8 cellular contexts compared by ENCODE assay signal in genomic region chr6:85641916-85642773, GRCh38. TPM values are rescaled to one million over a fixed set of nuclear protein-coding genes. Genes with fewer than 3 reads are reported as not detected.
DNase-seq lines count a peak whose midpoint lies in the region; ATAC-seq and TF ChIP-seq lines count a peak whose summit lies in the region.

No MANE protein-coding gene starts in this region.

- 0% methylated on average over 41 to 85 of the region's 85 CpGs for WGBS in ovary, 3 donors

- H3K4me3 Mint-ChIP-seq in activated naive CD8-positive, alpha-beta T cell, result peak overlapping the region; percentile 98

- H4K20me1 ChIP-seq in BLaER1 treated with 17β-estradiol and CSF1 and Interleukin-3, amounts not matched to agents 10 nM and 100 nM, result peaks cover 45 to 53% (median 50%) of the 10 kb centered on the region in 11 experiments; a peak in 21 of 22 replicates

- H3K36me3 ChIP-seq in BLaER1 treated with 17β-estradiol and CSF1 and Interleukin-3, amounts not matched to agents 10 nM and 100 nM, result peaks cover 26 to 45% (median 41%) of the 10 kb centered on the region in 11 experiments
- H3K36me3 ChIP-seq in SK-N-MC (ENCODE audit: insufficient read depth, low read length) (peaks cover 45% of the 10 kb centered on the region), ovary (no peaks in the 10 kb centered on the region), thoracic aorta (peaks cover 5% of the 10 kb centered on the region)

- H3K36me3 Mint-ChIP-seq in activated naive CD8-positive, alpha-beta T cell, result peaks cover 35% of the 10 kb centered on the region

- H3K9ac ChIP-seq in BLaER1 treated with 17β-estradiol and CSF1 and Interleukin-3, amounts not matched to agents 10 nM and 100 nM, result peak overlapping the region; percentile 92 to 100 (median 98)
- peak overlapping the region; percentile 100 for H3K9ac ChIP-seq in SK-N-MC (ENCODE audit: insufficient read length)

- H3K27ac Mint-ChIP-seq in activated naive CD8-positive, alpha-beta T cell, result peak overlapping the region; percentile 98

- intact Hi-C loops in head of caudate nucleus (cut with DNase I), result loop anchor here (2.0 kb wide), 1 partner anchor 49 kb away; the partner anchor contains the start of gene SNX14
- intact Hi-C loops in ovary (cut with DNase I), result loop anchor here in 3 of 4 donors (1.0 to 5.0 kb wide), 5 partner anchors 35 to 50 kb away; partner anchors contain the start of gene SNX14 (in 2 of the 3)

- DNase-seq in HT1080 (ENCODE audit: low read depth), result peak; percentile 53
- DNase-seq in SK-N-MC (ENCODE audit: low read depth, low spot score), result no peak
- peak; percentile 31 to 80 (median 60) for DNase-seq in head of caudate nucleus
- peak in 4 of 5 donors; percentile 45 to 71 (median 59) for DNase-seq in ovary
- peak; percentile 16 for DNase-seq in thoracic aorta (ENCODE audit: low spot score)
- no peak for DNase-seq in cerebellar nuclear complex (lab: John Stamatoyannopoulos, UW)

- no peaks in the 10 kb centered on the region for H3K27me3 Mint-ChIP-seq in activated naive CD8-positive, alpha-beta T cell

- H3K4me1 Mint-ChIP-seq in activated naive CD8-positive, alpha-beta T cell (ENCODE audit: low read depth), result peaks cover 51% of the 10 kb centered on the region

- H3K4me3 ChIP-seq in BLaER1 treated with 17β-estradiol and CSF1 and Interleukin-3, amounts not matched to agents 10 nM and 100 nM, result peak overlapping the region; percentile 79 to 98 (median 88)
- peak overlapping the region; percentile 100 for H3K4me3 ChIP-seq in SK-N-MC
- peak overlapping the region; percentile 77 for H3K4me3 ChIP-seq in ovary
- peak overlapping the region; percentile 80 for H3K4me3 ChIP-seq in thoracic aorta

- H3K27ac ChIP-seq in BLaER1 treated with 17β-estradiol and CSF1 and Interleukin-3, amounts not matched to agents 10 nM and 100 nM, result peak overlapping the region; percentile 90 to 99 (median 98)
- H3K27ac ChIP-seq in SK-N-MC (peak overlapping the region; percentile 98), ovary (peak overlapping the region; percentile 93 to 96), thoracic aorta (peak overlapping the region; percentile 99 to 100)

- ATAC-seq in thoracic aorta (ENCODE audit: insufficient number of reproducible peaks, low FRiP score, low read depth), result no peak

- TF ChIP-seq CTCF in ovary (IDR thresholded peaks at IDR 0.05) (no peak), thoracic aorta (IDR thresholded peaks at IDR 0.05) (no peak)

- H3K9me3 ChIP-seq in BLaER1 treated with 17β-estradiol and CSF1 and Interleukin-3, amounts not matched to agents 10 nM and 100 nM (replicated peaks in 1 of 11), result 0 out of 22 replicates have a peak, but pooled peaks cover 0 to 4% (median 0%) of the 10 kb centered on the region in 11 experiments
- H3K9me3 ChIP-seq in SK-N-MC (ENCODE audit: low read depth, low read length) (no peaks in the 10 kb centered on the region), ovary (no peaks in the 10 kb centered on the region), thoracic aorta (no peaks in the 10 kb centered on the region)

- no peaks in the 10 kb centered on the region for H3K27me3 ChIP-seq in BLaER1 treated with 17β-estradiol and CSF1 and Interleukin-3, amounts not matched to agents 10 nM and 100 nM
- H3K27me3 ChIP-seq in ovary, result no peaks in the 10 kb centered on the region
- no peaks in the 10 kb centered on the region for H3K27me3 ChIP-seq in thoracic aorta (replicated peaks; ENCODE audit: insufficient read depth)

- H3K9me3 Mint-ChIP-seq in activated naive CD8-positive, alpha-beta T cell (ENCODE audit: low read depth), result no peaks in the 10 kb centered on the region

- H3K4me2 ChIP-seq in BLaER1 treated with 17β-estradiol and CSF1 and Interleukin-3, amounts not matched to agents 10 nM and 100 nM, result peak overlapping the region in 6 of 11 experiments; percentile 71 to 82 (median 81); a peak in 9 of 22 replicates

- no peak for TF ChIP-seq EP300 in ovary (IDR thresholded peaks at IDR 0.05)

- H3K4me1 ChIP-seq in BLaER1 treated with 17β-estradiol and CSF1 and Interleukin-3, amounts not matched to agents 10 nM and 100 nM, result peaks cover 23 to 43% (median 25%) of the 10 kb centered on the region in 10 experiments
- H3K4me1 ChIP-seq in ovary (ENCODE audit: insufficient read depth), result peaks cover 7% of the 10 kb centered on the region
- H3K4me1 ChIP-seq in thoracic aorta (ENCODE audit: control insufficient read depth in 1 of 2, low read depth in 2 of 2), result peaks cover 21 to 45% of the 10 kb centered on the region in 2 donors

- TF ChIP-seq POLR2A in ovary (IDR thresholded peaks at IDR 0.05), result no peak

RNA-seq across cellular contexts. Expression of gene SYNCRIP, which starts 0.5 kb away (rescaled TPM):
- 130 and 159 TPM in 2 replicates for total RNA-seq in HT1080 (2014; rRNA removed; shearing (Covaris generic))
- 150 and 170 TPM in 2 replicates for polyA plus RNA-seq in HT1080 (2015; cell fraction: cytosol; rRNA removed)
- 275 and 278 TPM in 2 replicates for polyA plus RNA-seq in HT1080 (2015; cell fraction: nucleus; rRNA removed)
- total RNA-seq in ovary (100 to 1,000 TPM in 2 of 7 donors, 10 to 100 TPM in 5; 45.5 to 109 (median 92.8) TPM), thoracic aorta (10 to 100 TPM; 47.7 to 94.2 TPM)
- 100 to 1,000 TPM in 1 of 2 donors, 10 to 100 TPM in 1; 33.2 to 101 TPM for polyA plus RNA-seq in ovary

RNA-seq across cellular contexts. Expression of gene SNX14, which starts 48.5 kb away (rescaled TPM):
- 86.3 and 87.8 TPM in 2 replicates for total RNA-seq in HT1080 (2014; rRNA removed; shearing (Covaris generic))
- polyA plus RNA-seq in HT1080 (2015; cell fraction: cytosol; rRNA removed), result 68.1 and 84.2 TPM in 2 replicates
- 223 and 232 TPM in 2 replicates for polyA plus RNA-seq in HT1080 (2015; cell fraction: nucleus; rRNA removed)
- 10 to 100 TPM; 44.1 to 80.2 (median 64.0) TPM for total RNA-seq in ovary
- 10 to 100 TPM; 39.7 to 53.5 TPM for polyA plus RNA-seq in ovary
- 100 to 1,000 TPM in 1 of 2 donors, 10 to 100 TPM in 1; 66.5 to 131 TPM for total RNA-seq in thoracic aorta

Comparison
In these comparisons a context has a peak if more than half of its experiments do, and no peak if none do; other contexts are left out.
1. DNase-seq: peak in HT1080 (single experiment), head of caudate nucleus (42 of 42), ovary (4 of 5) and thoracic aorta (single experiment); none in SK-N-MC (single experiment) and cerebellar nuclear complex (0 of 2).
2. Peak in every context shown above with its lines, with median percentiles within 50 percentile points of each other: H3K27ac ChIP-seq and H3K4me3 ChIP-seq.